In the genomic region with DNA sequence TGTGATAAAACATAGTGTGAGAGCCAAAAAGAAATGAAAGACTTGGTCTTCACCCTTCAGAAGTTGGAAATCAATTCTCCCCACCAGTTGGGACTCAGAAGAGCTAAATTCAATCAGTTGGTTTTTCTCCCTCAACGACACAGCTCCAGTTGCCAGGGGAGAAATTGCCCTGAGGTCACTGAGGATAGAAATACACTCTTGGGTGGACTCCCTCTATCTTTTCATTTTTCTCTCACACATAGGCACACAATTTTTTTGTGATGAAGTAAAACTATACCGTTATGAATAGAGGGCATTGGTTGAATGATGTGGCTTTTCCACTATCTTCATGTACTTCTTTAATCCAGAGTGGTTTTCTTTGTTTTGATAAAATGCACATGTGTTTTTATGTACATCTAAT, we compare ENCODE assay signal across 25 cellular contexts.
DNase-seq lines count a peak whose midpoint lies in the region; ATAC-seq, FAIRE-seq and TF ChIP-seq lines count a peak whose summit lies in the region.
"Had no signal": no experiment of that assay in that cellular context is flagged by ENCODE, and none has a peak within 500 bp of the region (broad histone marks: within the 10 kb centered on the region; RNA-seq: fewer than 3 reads in every experiment).

No MANE protein-coding gene starts in this region.

- peak; percentile 52 for FAIRE-seq in GM12891 (lab: Jason Lieb, UNC)
- FAIRE-seq: A549, GM12878, K562 had no signal

- TF ChIP-seq EP300 in gastroesophageal sphincter (IDR thresholded peaks at IDR 0.05) (no peak), sigmoid colon (IDR thresholded peaks at IDR 0.05) (no peak)

- H3K27ac ChIP-seq in gastroesophageal sphincter (peak overlapping the region in 3 of 4 donors; percentile 22 to 57 (median 47)), sigmoid colon (peak overlapping the region; percentile 8 to 58 (median 41))
- H3K27ac ChIP-seq: A549; BLaER1 treated with 17β-estradiol and CSF1 and Interleukin-3, amounts not matched to agents 10 nM and 100 nM; GM23248; PC-9 had no signal

- DNase-seq in GM12891 (ENCODE audit: insufficient read length, low spot score) = no peak
- DNase-seq in LHCN-M2 (ENCODE audit: low read depth) = peak; percentile 63
- no peak for DNase-seq in sigmoid colon
- DNase-seq in NCI-H1105 treated with DMSO at 0.1 percent for 48 hours (lab: John Stamatoyannopoulos, UW) = no peak
- no peak for DNase-seq in D341Med (ENCODE audit: low spot score)
- DNase-seq: AML-193; CD4-positive, alpha-beta T cell; GDM1; GM23248; H7; Kasumi-1; NCI-H2029 treated with DMSO at 0.1 percent for 48 hours; NCI-H446 treated with DMSO at 0.1 percent for 48 hours; NCI-H82; NK-92 treated with Interleukin-12 subunit alpha and Interleukin-12 subunit beta, amount 100 ng/mL, for 24 hours; PC-9; RPMI8226; SHP77 had no signal

- WGBS in gastroesophageal sphincter (ENCODE audit: low coverage in 1 of 2), 2 donors = 34 to 50% methylated on average over 2 of the region's 2 CpGs
- 78 to 82% methylated on average over 2 of the region's 2 CpGs for WGBS in sigmoid colon, 2 donors

- ATAC-seq in gastroesophageal sphincter (no peak), HG02970 (IDR thresholded peaks at IDR 0.05; ENCODE audit: low FRiP score, unreplicated experiment) (no peak), GM21515 (IDR thresholded peaks at IDR 0.05; ENCODE audit: unreplicated experiment) (no peak)
- ATAC-seq: A549, GM12878, K562 had no signal

- no peak overlapping the region for H3K4me3 ChIP-seq in gastroesophageal sphincter
- H3K4me3 ChIP-seq in sigmoid colon = no peak overlapping the region
- H3K4me3 ChIP-seq: A549; BLaER1 treated with 17β-estradiol and CSF1 and Interleukin-3, amounts not matched to agents 10 nM and 100 nM; GM12878; GM23248; K562; PC-9 had no signal

- H3K4me1 ChIP-seq in gastroesophageal sphincter (peaks cover 9 to 27% (median 11%) of the 10 kb centered on the region in 3 donors), sigmoid colon (peaks cover 0 to 23% (median 18%) of the 10 kb centered on the region in 4 donors)
- H3K4me1 ChIP-seq: BLaER1 treated with 17β-estradiol and CSF1 and Interleukin-3, amounts not matched to agents 10 nM and 100 nM had no signal

- intact Hi-C loops in sigmoid colon (cut with DNase I) = no loop called here

- H3K9me3 ChIP-seq in gastroesophageal sphincter (no peaks in the 10 kb centered on the region), sigmoid colon (no peaks in the 10 kb centered on the region)
- H3K9me3 ChIP-seq: A549; BLaER1 treated with 17β-estradiol and CSF1 and Interleukin-3, amounts not matched to agents 10 nM and 100 nM had no signal

- TF ChIP-seq CTCF in gastroesophageal sphincter (IDR thresholded peaks at IDR 0.05) (no peak), sigmoid colon (IDR thresholded peaks at IDR 0.05) (no peak)

- H3K36me3 ChIP-seq in gastroesophageal sphincter (no peaks in the 10 kb centered on the region), sigmoid colon (no peaks in the 10 kb centered on the region)
- H3K36me3 ChIP-seq: BLaER1 treated with 17β-estradiol and CSF1 and Interleukin-3, amounts not matched to agents 10 nM and 100 nM had no signal

- TF ChIP-seq POLR2A in GM12891 (IDR thresholded peaks at IDR 0.05; ENCODE audit: low read depth, low read length) (no peak), gastroesophageal sphincter (IDR thresholded peaks at IDR 0.05) (no peak), sigmoid colon (IDR thresholded peaks at IDR 0.05) (no peak)

- H3K27me3 ChIP-seq in gastroesophageal sphincter (no peaks in the 10 kb centered on the region), sigmoid colon (no peaks in the 10 kb centered on the region)
- H3K27me3 ChIP-seq: BLaER1 treated with 17β-estradiol and CSF1 and Interleukin-3, amounts not matched to agents 10 nM and 100 nM had no signal

TF ChIP-seq in GM12891, 5 proteins besides CTCF, POLR2A, EP300 and RAD21:
- TF ChIP-seq SPI1 (IDR thresholded peaks at IDR 0.05; ENCODE audit: low read depth, low read length) (no peak), PAX5 (IDR thresholded peaks at IDR 0.05; ENCODE audit: insufficient read depth, low read length, severe bottlenecking) (no peak), POLR2AphosphoS5 (IDR thresholded peaks at IDR 0.05; ENCODE audit: low read depth, low read length) (no peak), TAF1 (IDR thresholded peaks at IDR 0.05; ENCODE audit: low read depth, low read length) (no peak), POU2F2 (IDR thresholded peaks at IDR 0.05; ENCODE audit: low read depth, low read length) (no peak)
